11 cellular contexts compared by ENCODE assay signal in genomic region chr2:5981241-5982055, GRCh38.
DNase-seq lines count a peak whose midpoint lies in the region; ATAC-seq and TF ChIP-seq lines count a peak whose summit lies in the region.
"Had no signal": no experiment of that assay in that cellular context is flagged by ENCODE, and none has a peak within 500 bp of the region (broad histone marks: within the 10 kb centered on the region; RNA-seq: fewer than 3 reads in every experiment).

No MANE protein-coding gene starts in this region.

- intact Hi-C loops in activated CD8-positive, alpha-beta T cell treated with anti-CD3 and anti-CD28 coated beads for 36 hours (cut with micrococcal nuclease), result no loop called here

- H3K9me3 ChIP-seq in suprapubic skin, result no peaks in the 10 kb centered on the region
- H3K9me3 ChIP-seq: upper lobe of left lung had no signal

- DNase-seq in activated T-cell treated with anti-CD3 and anti-CD28 coated beads, Interleukin-2, amount 50 U/mL, for 72 hours, result no peak
- DNase-seq in activated T-cell treated with anti-CD3 and anti-CD28 coated beads, Interleukin-2, amount 50 U/mL, for 24 hours, result no peak
- DNase-seq in activated CD8-positive, alpha-beta T cell treated with anti-CD3 and anti-CD28 coated beads for 36 hours, result no peak
- peak; percentile 90 for DNase-seq in islet precursor cell
- no peak for DNase-seq in suprapubic skin (ENCODE audit: low spot score in 2 of 2)
- DNase-seq in HCEC 1CT, result no peak
- DNase-seq in activated effector memory CD4-positive, alpha-beta T cell treated with anti-CD3 and anti-CD28 coated beads, Interleukin-2, amount 50 U/mL, for 16 hours, result no peak
- DNase-seq: effector memory CD4-positive, alpha-beta T cell had no signal

- H3K4me3 Mint-ChIP-seq in activated T-cell treated with anti-CD3 and anti-CD28 coated beads, Interleukin-2, amount 50 U/mL, for 72 hours, result peak overlapping the region; percentile 33 to 49
- H3K4me3 Mint-ChIP-seq in activated T-cell treated with anti-CD3 and anti-CD28 coated beads, Interleukin-2, amount 50 U/mL, for 24 hours, result no peak overlapping the region
- no peak overlapping the region for H3K4me3 Mint-ChIP-seq in activated CD8-positive, alpha-beta T cell treated with anti-CD3 and anti-CD28 coated beads for 36 hours

- H3K27me3 Mint-ChIP-seq in activated T-cell treated with anti-CD3 and anti-CD28 coated beads, Interleukin-2, amount 50 U/mL, for 72 hours (ENCODE audit: low read depth), result no peaks in the 10 kb centered on the region
- H3K27me3 Mint-ChIP-seq in activated T-cell treated with anti-CD3 and anti-CD28 coated beads, Interleukin-2, amount 50 U/mL, for 24 hours, result peaks cover 6% of the 10 kb centered on the region
- peaks cover 3% of the 10 kb centered on the region for H3K27me3 Mint-ChIP-seq in activated CD8-positive, alpha-beta T cell treated with anti-CD3 and anti-CD28 coated beads for 36 hours

- TF ChIP-seq POLR2A in suprapubic skin (IDR thresholded peaks at IDR 0.05), result no peak

- no peaks in the 10 kb centered on the region for H3K36me3 ChIP-seq in suprapubic skin
- H3K36me3 ChIP-seq: upper lobe of left lung had no signal

- peaks cover 7% of the 10 kb centered on the region for H3K27me3 ChIP-seq in suprapubic skin
- H3K27me3 ChIP-seq: upper lobe of left lung had no signal

- no peak for TF ChIP-seq EP300 in suprapubic skin (IDR thresholded peaks at IDR 0.05)

- H3K27ac ChIP-seq in suprapubic skin, result no peak overlapping the region
- H3K27ac ChIP-seq: upper lobe of left lung had no signal

- peaks cover 6% of the 10 kb centered on the region for H3K4me1 ChIP-seq in suprapubic skin

- WGBS in suprapubic skin, result 6% methylated on average over 28 of the region's 31 CpGs

- POLR2A ChIA-PET in activated CD8-positive, alpha-beta T cell treated with anti-CD3 and anti-CD28 coated beads for 36 hours (lab: Charles Lee), result no interaction called here

- no peaks in the 10 kb centered on the region for H3K9me3 Mint-ChIP-seq in activated T-cell treated with anti-CD3 and anti-CD28 coated beads, Interleukin-2, amount 50 U/mL, for 72 hours
- H3K9me3 Mint-ChIP-seq in activated T-cell treated with anti-CD3 and anti-CD28 coated beads, Interleukin-2, amount 50 U/mL, for 24 hours, result no peaks in the 10 kb centered on the region
- H3K9me3 Mint-ChIP-seq in activated CD8-positive, alpha-beta T cell treated with anti-CD3 and anti-CD28 coated beads for 36 hours, result no peaks in the 10 kb centered on the region

- no peak for TF ChIP-seq CTCF in activated CD8-positive, alpha-beta T cell treated with anti-CD3 and anti-CD28 coated beads for 36 hours (IDR thresholded peaks at IDR 0.05)
- TF ChIP-seq CTCF in suprapubic skin (IDR thresholded peaks at IDR 0.05), result no peak

- CTCF ChIA-PET in activated CD8-positive, alpha-beta T cell treated with anti-CD3 and anti-CD28 coated beads for 36 hours (lab: Charles Lee), result interaction anchor here (0.8 kb wide), 1 partner anchor 12 kb away, joined by 3 read pairs; no protein-coding TSS in a partner anchor

- no peaks in the 10 kb centered on the region for H3K36me3 Mint-ChIP-seq in activated T-cell treated with anti-CD3 and anti-CD28 coated beads, Interleukin-2, amount 50 U/mL, for 72 hours (ENCODE audit: insufficient read depth in 2 of 2)
- no peaks in the 10 kb centered on the region for H3K36me3 Mint-ChIP-seq in activated T-cell treated with anti-CD3 and anti-CD28 coated beads, Interleukin-2, amount 50 U/mL, for 24 hours (ENCODE audit: low read depth)
- no peaks in the 10 kb centered on the region for H3K36me3 Mint-ChIP-seq in activated CD8-positive, alpha-beta T cell treated with anti-CD3 and anti-CD28 coated beads for 36 hours (ENCODE audit: low read depth)

- H3K27ac Mint-ChIP-seq in activated T-cell treated with anti-CD3 and anti-CD28 coated beads, Interleukin-2, amount 50 U/mL, for 72 hours, result no peak overlapping the region
- H3K27ac Mint-ChIP-seq in activated T-cell treated with anti-CD3 and anti-CD28 coated beads, Interleukin-2, amount 50 U/mL, for 24 hours, result no peak overlapping the region
- H3K27ac Mint-ChIP-seq in activated CD8-positive, alpha-beta T cell treated with anti-CD3 and anti-CD28 coated beads for 36 hours, result no peak overlapping the region

- no peak for ATAC-seq in activated T-cell treated with anti-CD3 and anti-CD28 coated beads, Interleukin-2, amount 50 U/mL, for 72 hours (replicated peaks in 1 of 2)
- peak; percentile 51 for ATAC-seq in activated CD8-positive, alpha-beta T cell treated with anti-CD3 and anti-CD28 coated beads for 36 hours
- no peak for ATAC-seq in GM18511 (IDR thresholded peaks at IDR 0.05; ENCODE audit: unreplicated experiment)
- ATAC-seq: K562 had no signal

- H3K4me3 ChIP-seq in suprapubic skin, result peak overlapping the region; percentile 22
- H3K4me3 ChIP-seq: K562, upper lobe of left lung had no signal

- H3K4me1 Mint-ChIP-seq in activated T-cell treated with anti-CD3 and anti-CD28 coated beads, Interleukin-2, amount 50 U/mL, for 72 hours (ENCODE audit: low read depth), result no peaks in the 10 kb centered on the region
- peaks cover 2% of the 10 kb centered on the region for H3K4me1 Mint-ChIP-seq in activated T-cell treated with anti-CD3 and anti-CD28 coated beads, Interleukin-2, amount 50 U/mL, for 24 hours (ENCODE audit: low read depth)
- no peaks in the 10 kb centered on the region for H3K4me1 Mint-ChIP-seq in activated CD8-positive, alpha-beta T cell treated with anti-CD3 and anti-CD28 coated beads for 36 hours (ENCODE audit: low read depth)

Comparison
In these comparisons a context has a peak if more than half of its experiments do, and no peak if none do; other contexts are left out.
1. H3K4me3 Mint-ChIP-seq: peak in activated T-cell treated with anti-CD3 and anti-CD28 coated beads, Interleukin-2, amount 50 U/mL, for 72 hours (2 of 2); none in activated T-cell treated with anti-CD3 and anti-CD28 coated beads, Interleukin-2, amount 50 U/mL, for 24 hours (single experiment) and activated CD8-positive, alpha-beta T cell treated with anti-CD3 and anti-CD28 coated beads for 36 hours (single experiment).